Comparison of ENCODE assay signal across 36 cellular contexts in the genomic region with DNA sequence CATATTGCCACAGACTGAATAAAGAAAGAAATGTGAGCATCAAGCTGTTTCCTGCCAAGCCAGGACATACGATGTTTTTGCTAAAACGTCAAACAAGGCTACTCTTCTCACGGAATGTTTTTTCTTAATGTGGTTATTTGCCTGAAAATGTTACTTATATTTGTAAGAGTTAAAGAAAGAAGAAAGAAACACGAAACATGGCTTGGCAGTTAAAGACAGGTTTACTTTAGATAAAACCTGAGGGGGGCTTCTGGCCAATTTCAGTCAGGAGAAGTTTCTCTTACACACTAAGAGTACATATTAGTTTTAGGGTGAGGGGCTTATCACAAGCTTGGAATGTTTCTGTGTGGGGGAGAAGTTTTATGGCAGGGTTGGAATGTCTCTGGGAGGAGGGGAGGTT. TPM values are rescaled to one million over a fixed set of nuclear protein-coding genes. Genes with fewer than 3 reads are reported as not detected.
"Had no signal": no experiment of that assay in that cellular context is flagged by ENCODE, and none has a peak within 500 bp of the region (broad histone marks: within the 10 kb centered on the region; RNA-seq: fewer than 3 reads in every experiment).

No MANE protein-coding gene starts in this region.

- ATAC-seq: activated CD8-positive, alpha-beta T cell treated with anti-CD3 and anti-CD28 coated beads for 36 hours; activated naive CD4-positive, alpha-beta T cell treated with anti-CD3 and anti-CD28 coated beads, Interleukin-2, amount 50 U/mL, for 72 hours; activated T-cell treated with anti-CD3 and anti-CD28 coated beads, Interleukin-2, amount 50 U/mL, for 4 hours; activated T-cell treated with anti-CD3 and anti-CD28 coated beads, Interleukin-2, amount 50 U/mL, for 72 hours; activated T-helper 17 cell treated with anti-CD3 and anti-CD28 coated beads, Interleukin-2, amount 50 U/mL, for 72 hours; body of pancreas; T-helper 17 cell had no signal

- H3K36me3 ChIP-seq: adrenal gland, brain microvascular endothelial cell, breast epithelium had no signal

- H3K27me3 ChIP-seq: body of pancreas, brain microvascular endothelial cell had no signal

- H3K27ac Mint-ChIP-seq: activated B cell treated with CpG ODN at 0.5 μM for 24 hours; activated CD4-positive, alpha-beta memory T cell treated with anti-CD3 and anti-CD28 coated beads for 36 hours; activated CD4-positive, alpha-beta T cell treated with anti-CD3 and anti-CD28 coated beads, Interleukin-2, amount 10 ng/mL, durations not matched to agents 24 days and 14 days; activated CD8-positive, alpha-beta T cell treated with anti-CD3 and anti-CD28 coated beads for 36 hours; activated naive CD4-positive, alpha-beta T cell treated with anti-CD3 and anti-CD28 coated beads for 36 hours; activated naive CD4-positive, alpha-beta T cell treated with anti-CD3 and anti-CD28 coated beads, Interleukin-2, amount 50 U/mL, for 72 hours; activated naive CD8-positive, alpha-beta T cell treated with anti-CD3 and anti-CD28 coated beads for 36 hours; activated T-cell treated with anti-CD3 and anti-CD28 coated beads, Interleukin-2, amount 50 U/mL, for 72 hours; activated T-helper 1 cell treated with anti-CD3 and anti-CD28 coated beads, Interleukin-12 subunit alpha, Interleukin-12 subunit beta, Interleukin-2, Interleukin-4 antibody, amounts not matched to agents 30 ng/mL and 10 ng/mL and 1 ng/mL, durations not matched to agents 14 hours and 24 hours and 36 hours; activated T-helper 17 cell treated with anti-CD3 and anti-CD28 coated beads, Interleukin-2, amount 50 U/mL, for 72 hours; T-helper 17 cell; T-helper 2 cell treated with Interferon-gamma antibody and Interleukin-4, amounts not matched to agents 5 μg/mL and 100 μg/mL, for 36 hours had no signal

- H3K4me3 Mint-ChIP-seq: activated B cell treated with CpG ODN at 0.5 μM for 24 hours; activated CD4-positive, alpha-beta memory T cell treated with anti-CD3 and anti-CD28 coated beads for 36 hours; activated CD4-positive, alpha-beta T cell treated with anti-CD3 and anti-CD28 coated beads, Interleukin-2, amount 10 ng/mL, durations not matched to agents 24 days and 14 days; activated CD8-positive, alpha-beta T cell treated with anti-CD3 and anti-CD28 coated beads for 36 hours; activated naive CD4-positive, alpha-beta T cell treated with anti-CD3 and anti-CD28 coated beads for 36 hours; activated naive CD8-positive, alpha-beta T cell treated with anti-CD3 and anti-CD28 coated beads for 36 hours; activated T-cell treated with anti-CD3 and anti-CD28 coated beads, Interleukin-2, amount 50 U/mL, for 4 hours; activated T-cell treated with anti-CD3 and anti-CD28 coated beads, Interleukin-2, amount 50 U/mL, for 72 hours; activated T-helper 1 cell treated with anti-CD3 and anti-CD28 coated beads, Interleukin-12 subunit alpha, Interleukin-12 subunit beta, Interleukin-2, Interleukin-4 antibody, amounts not matched to agents 30 ng/mL and 10 ng/mL and 1 ng/mL, durations not matched to agents 14 hours and 24 hours and 36 hours; activated T-helper 17 cell treated with anti-CD3 and anti-CD28 coated beads, Interleukin-2, amount 50 U/mL, for 72 hours; T-helper 17 cell; T-helper 2 cell treated with Interferon-gamma antibody and Interleukin-4, amounts not matched to agents 5 μg/mL and 100 μg/mL, for 36 hours had no signal

- H3K9me3 ChIP-seq: adrenal gland, body of pancreas had no signal

- H3K4me1 ChIP-seq: adrenal gland, body of pancreas, breast epithelium had no signal

- H3K27ac ChIP-seq: adrenal gland, body of pancreas, brain microvascular endothelial cell, breast epithelium, VCaP had no signal

- DNase-seq: activated B cell treated with CpG ODN at 0.5 μM for 24 hours; activated CD4-positive, alpha-beta memory T cell treated with anti-CD3 and anti-CD28 coated beads for 36 hours; activated CD4-positive, alpha-beta T cell treated with anti-CD3 and anti-CD28 coated beads for 4 hours; activated CD4-positive, alpha-beta T cell treated with anti-CD3 and anti-CD28 coated beads, Interleukin-2, amount 10 ng/mL, durations not matched to agents 24 days and 14 days; activated CD4-positive, alpha-beta T cell treated with anti-CD3 and anti-CD28 coated beads, Interleukin-2, amount 50 U/mL, for 1 hour; activated CD4-positive, alpha-beta T cell treated with anti-CD3 and anti-CD28 coated beads, Interleukin-2, amount 50 U/mL, for 4 hours; activated CD4-positive, CD25-positive, alpha-beta regulatory T cell treated with anti-CD3 and anti-CD28 coated beads, Interleukin-2, amount 50 U/mL, for 72 hours; activated CD8-positive, alpha-beta memory T cell treated with anti-CD3 and anti-CD28 coated beads, Interleukin-2, amount 50 U/mL, for 4 hours; activated CD8-positive, alpha-beta T cell treated with anti-CD3 and anti-CD28 coated beads for 36 hours; activated gamma-delta T cell treated with Interleukin-2 at 50 U/mL for 16 hours; activated naive CD4-positive, alpha-beta T cell; activated naive CD4-positive, alpha-beta T cell treated with anti-CD3 and anti-CD28 coated beads for 36 hours; activated naive CD4-positive, alpha-beta T cell treated with anti-CD3 and anti-CD28 coated beads, Interleukin-2, amount 50 U/mL, for 16 hours; activated naive CD8-positive, alpha-beta T cell treated with anti-CD3 and anti-CD28 coated beads for 36 hours; activated T-cell treated with anti-CD3 and anti-CD28 coated beads for 4 hours; activated T-cell treated with anti-CD3 and anti-CD28 coated beads, Interleukin-2, amount 50 U/mL, for 1 hour; activated T-cell treated with anti-CD3 and anti-CD28 coated beads, Interleukin-2, amount 50 U/mL, for 4 hours; activated T-cell treated with anti-CD3 and anti-CD28 coated beads, Interleukin-2, amount 50 U/mL, for 72 hours; adrenal gland; amniotic stem cell; aorta; body of pancreas; brain microvascular endothelial cell; central memory CD4-positive, alpha-beta T cell; T-helper 17 cell; T-helper 9 cell had no signal

- H3K4me1 Mint-ChIP-seq: activated B cell treated with CpG ODN at 0.5 μM for 24 hours; activated CD4-positive, alpha-beta T cell treated with anti-CD3 and anti-CD28 coated beads, Interleukin-2, amount 10 ng/mL, durations not matched to agents 24 days and 14 days; activated T-helper 17 cell treated with anti-CD3 and anti-CD28 coated beads, Interleukin-2, amount 50 U/mL, for 72 hours; T-helper 17 cell had no signal

- H3K4me3 ChIP-seq: adrenal gland, body of pancreas, breast epithelium had no signal

RNA-seq across cellular contexts. Expression of a gene that starts 4.4 kb away (rescaled TPM):
- total RNA-seq: activated B cell treated with CpG ODN at 0.5 μM for 24 hours; activated CD4-positive, alpha-beta memory T cell treated with anti-CD3 and anti-CD28 coated beads for 36 hours; activated CD4-positive, alpha-beta T cell treated with anti-CD3 and anti-CD28 coated beads, Interleukin-2, amount 10 ng/mL, durations not matched to agents 24 days and 14 days; activated CD8-positive, alpha-beta memory T cell treated with anti-CD3 and anti-CD28 coated beads for 36 hours; activated CD8-positive, alpha-beta T cell treated with anti-CD3 and anti-CD28 coated beads for 36 hours; activated naive CD4-positive, alpha-beta T cell treated with anti-CD3 and anti-CD28 coated beads for 36 hours; activated naive CD4-positive, alpha-beta T cell treated with anti-CD3 and anti-CD28 coated beads, Interleukin-2, amount 50 U/mL, for 72 hours; activated naive CD8-positive, alpha-beta T cell treated with anti-CD3 and anti-CD28 coated beads for 36 hours; activated T-cell treated with anti-CD3 and anti-CD28 coated beads, Interleukin-2, amount 50 U/mL, for 4 hours; activated T-cell treated with anti-CD3 and anti-CD28 coated beads, Interleukin-2, amount 50 U/mL, for 72 hours; activated T-helper 1 cell treated with anti-CD3 and anti-CD28 coated beads, Interleukin-12 subunit alpha, Interleukin-12 subunit beta, Interleukin-2, Interleukin-4 antibody, amounts not matched to agents 30 ng/mL and 10 ng/mL and 1 ng/mL, durations not matched to agents 14 hours and 24 hours and 36 hours; activated T-helper 17 cell treated with anti-CD3 and anti-CD28 coated beads, Interleukin-2, amount 50 U/mL, for 72 hours; adrenal gland; aorta; astrocyte; body of pancreas; breast epithelium; cardiac septum; cerebellum; T-helper 17 cell had no signal
- polyA plus RNA-seq: adrenal gland, aorta had no signal

RNA-seq across cellular contexts. Expression of a gene that starts 10.1 kb away (rescaled TPM):
- total RNA-seq: activated B cell treated with CpG ODN at 0.5 μM for 24 hours; activated CD4-positive, alpha-beta memory T cell treated with anti-CD3 and anti-CD28 coated beads for 36 hours; activated CD4-positive, alpha-beta T cell treated with anti-CD3 and anti-CD28 coated beads, Interleukin-2, amount 10 ng/mL, durations not matched to agents 24 days and 14 days; activated CD8-positive, alpha-beta memory T cell treated with anti-CD3 and anti-CD28 coated beads for 36 hours; activated CD8-positive, alpha-beta T cell treated with anti-CD3 and anti-CD28 coated beads for 36 hours; activated naive CD4-positive, alpha-beta T cell treated with anti-CD3 and anti-CD28 coated beads for 36 hours; activated naive CD4-positive, alpha-beta T cell treated with anti-CD3 and anti-CD28 coated beads, Interleukin-2, amount 50 U/mL, for 72 hours; activated naive CD8-positive, alpha-beta T cell treated with anti-CD3 and anti-CD28 coated beads for 36 hours; activated T-cell treated with anti-CD3 and anti-CD28 coated beads, Interleukin-2, amount 50 U/mL, for 72 hours; activated T-helper 1 cell treated with anti-CD3 and anti-CD28 coated beads, Interleukin-12 subunit alpha, Interleukin-12 subunit beta, Interleukin-2, Interleukin-4 antibody, amounts not matched to agents 30 ng/mL and 10 ng/mL and 1 ng/mL, durations not matched to agents 14 hours and 24 hours and 36 hours; activated T-helper 17 cell treated with anti-CD3 and anti-CD28 coated beads, Interleukin-2, amount 50 U/mL, for 72 hours; astrocyte; cerebellum; T-helper 17 cell had no signal

RNA-seq across cellular contexts. Expression of a gene that starts 46.5 kb away (rescaled TPM):
- total RNA-seq: activated B cell treated with CpG ODN at 0.5 μM for 24 hours; activated CD4-positive, alpha-beta memory T cell treated with anti-CD3 and anti-CD28 coated beads for 36 hours; activated CD4-positive, alpha-beta T cell treated with anti-CD3 and anti-CD28 coated beads, Interleukin-2, amount 10 ng/mL, durations not matched to agents 24 days and 14 days; activated T-cell treated with anti-CD3 and anti-CD28 coated beads, Interleukin-2, amount 50 U/mL, for 4 hours; activated T-helper 1 cell treated with anti-CD3 and anti-CD28 coated beads, Interleukin-12 subunit alpha, Interleukin-12 subunit beta, Interleukin-2, Interleukin-4 antibody, amounts not matched to agents 30 ng/mL and 10 ng/mL and 1 ng/mL, durations not matched to agents 14 hours and 24 hours and 36 hours; activated T-helper 17 cell treated with anti-CD3 and anti-CD28 coated beads, Interleukin-2, amount 50 U/mL, for 72 hours; adrenal gland; aorta; astrocyte; body of pancreas; cardiac septum; cerebellum; T-helper 17 cell had no signal
- polyA plus RNA-seq: adrenal gland had no signal
